7 cellular contexts compared by ENCODE assay signal in the genomic region with DNA sequence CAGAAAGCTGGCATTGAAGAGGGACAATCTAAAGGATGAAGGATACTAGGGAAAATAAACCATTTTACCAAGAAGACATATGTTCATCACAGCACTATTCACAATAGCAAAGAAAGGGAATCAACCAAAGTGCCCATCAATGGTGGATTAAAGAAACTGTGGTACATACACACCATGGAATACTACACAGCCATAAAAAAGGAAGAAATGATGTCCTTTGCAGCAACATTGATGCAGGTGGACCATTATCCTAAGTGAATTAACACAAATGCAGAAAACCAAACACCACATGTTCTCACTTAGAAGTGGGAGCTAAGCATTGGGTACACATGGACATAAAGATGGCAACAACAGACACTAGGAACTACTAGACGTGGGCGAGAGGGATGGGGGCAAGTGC.
"Had no signal": no experiment of that assay in that cellular context is flagged by ENCODE, and none has a peak within 500 bp of the region (broad histone marks: within the 10 kb centered on the region; RNA-seq: fewer than 3 reads in every experiment).

No MANE protein-coding gene starts in this region.

- H3K27ac Mint-ChIP-seq: IgD-negative memory B cell had no signal

- FAIRE-seq: HepG2, HTR-8/SVneo had no signal

- H3K27ac ChIP-seq: HL-60 had no signal

- H3K27me3 Mint-ChIP-seq: IgD-negative memory B cell had no signal

- DNase-seq: IMR-90, KBM-7, KG1 had no signal

- ATAC-seq: HepG2 had no signal
